In the genomic region with DNA sequence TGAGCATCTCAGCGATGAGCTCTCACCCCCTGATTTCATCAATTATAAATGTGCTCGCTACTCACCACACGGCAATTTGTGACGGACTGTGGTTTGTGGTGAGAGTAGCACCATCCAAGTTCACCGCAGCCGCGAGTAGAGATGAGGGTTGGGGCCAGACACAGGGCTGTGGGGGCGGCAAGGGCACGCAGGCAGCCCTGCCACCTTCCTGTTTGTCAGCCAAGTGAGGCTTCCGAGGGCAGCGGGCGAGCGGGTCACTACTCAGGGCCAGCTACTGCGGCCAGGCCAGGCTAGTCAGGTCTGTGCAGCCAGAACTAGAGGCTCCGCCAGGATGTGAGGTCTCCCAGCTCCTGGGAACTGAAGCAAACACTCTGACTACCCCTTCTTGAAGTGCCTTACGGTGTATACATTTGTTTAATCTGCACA, we compare ENCODE assay signal across 8 cellular contexts. TPM values are rescaled to one million over a fixed set of nuclear protein-coding genes. Genes with fewer than 3 reads are reported as not detected.
DNase-seq lines count a peak whose midpoint lies in the region; ATAC-seq, FAIRE-seq and TF ChIP-seq lines count a peak whose summit lies in the region.

No MANE protein-coding gene starts in this region.

- no peaks in the 10 kb centered on the region for H3K36me3 ChIP-seq in GM12878 (ENCODE audit: control insufficient read depth in 2 of 2, insufficient read depth in 2 of 2, low read length in 1 of 2)
- H3K36me3 ChIP-seq in left ventricle myocardium inferior: no peaks in the 10 kb centered on the region

- H3K4me3 ChIP-seq in GM12878: no peak overlapping the region
- no peak overlapping the region for H3K4me3 ChIP-seq in left ventricle myocardium inferior

- peak; percentile 70 for FAIRE-seq in GM12878 (lab: Jason Lieb, UNC)

- CTCF ChIA-PET in GM12878 (lab: Yijun Ruan, JAX): interaction anchor here (0.6 to 13.6 kb wide), 6 partner anchors 9 to 125 kb away, joined by 3 to 515 read pairs (median 6); a partner anchor contains a TSS

- DNase-seq in NOMO-1 treated with dmso at 0.1 percent for 144 hours (lab: John Stamatoyannopoulos, UW; ENCODE audit: unreplicated experiment) (peak; percentile 91), GM12878 (ENCODE audit: low read depth, low spot score) (peak; percentile 45), mucosa of gallbladder (ENCODE audit: low spot score) (no peak), NCI-H2196 (lab: John Stamatoyannopoulos, UW; ENCODE audit: unreplicated experiment) (no peak), left ventricle myocardium inferior (no peak), NCI-H2171 (lab: John Stamatoyannopoulos, UW) (no peak)
- DNase-seq in stimulated activated CD8-positive, alpha-beta memory T cell treated with anti-CD3 and anti-CD28 coated beads, Interleukin-15, amount 100 ng/mL, for 4 hours (ENCODE audit: low read depth in 2 of 2): peak; percentile 19 to 37

- no peak overlapping the region for H2AFZ ChIP-seq in GM12878 (ENCODE audit: control insufficient read depth, low read depth, low read length)

- H3K4me1 ChIP-seq in GM12878 (ENCODE audit: control insufficient read depth, insufficient read depth, low read length) (peaks cover 8% of the 10 kb centered on the region), left ventricle myocardium inferior (peaks cover 13% of the 10 kb centered on the region)

- BruUV-seq in GM12878 (replicated peaks; lab: Mats Ljungman, UMichigan): no TSS peak

- H4K20me1 ChIP-seq in GM12878 (ENCODE audit: control insufficient read depth, insufficient read depth): no peaks in the 10 kb centered on the region

- ATAC-seq in GM18909 (IDR thresholded peaks at IDR 0.05; ENCODE audit: poor library complexity, unreplicated experiment) (peak; percentile 70), GM12878 (peak; percentile 97)

- H3K27me3 ChIP-seq in GM12878 (replicated peaks in 1 of 2; ENCODE audit: control insufficient read depth in 2 of 2, insufficient read depth in 2 of 2, low read length in 1 of 2) (peaks cover 0 to 2% of the 10 kb centered on the region in 2 experiments; a peak in 1 of 4 replicates), left ventricle myocardium inferior (ENCODE audit: low read depth) (peaks cover 11% of the 10 kb centered on the region)

- in situ Hi-C loops in GM12878 (cut with MboI): no loop called here

- TF ChIP-seq CTCF in GM12878 (IDR thresholded peaks at IDR 0.05 in 2 of 3, conservative IDR thresholded peaks at IDR 0.05 in 1 of 3; ENCODE audit: control insufficient read depth in 2 of 3, extremely low read depth in 1 of 3, insufficient read depth in 1 of 3, low read depth in 3 of 3, low read length in 3 of 3) (no peak), left ventricle myocardium inferior (IDR thresholded peaks at IDR 0.05; ENCODE audit: borderline replicate concordance) (no peak)

- RAD21 ChIA-PET in GM12878 (lab: Charles Lee; ENCODE audit: unreplicated experiment): interaction anchor here (0.6 to 10.6 kb wide), 6 partner anchors 10 to 155 kb away, joined by 3 to 171 read pairs (median 4); a partner anchor contains a TSS

- peak; percentile 72 to 76; a peak in 3 of 4 replicates for TF ChIP-seq EP300 in GM12878 (IDR thresholded peaks at IDR 0.05; ENCODE audit: borderline replicate concordance in 1 of 2, control insufficient read depth in 1 of 2, low read depth in 2 of 2, low read length in 2 of 2)

- no peak overlapping the region; the same call in 1 of the 2 replicates for H3K9ac ChIP-seq in GM12878 (ENCODE audit: control insufficient read depth, insufficient read depth, low read length)

- intact Hi-C loops in GM12878 (cut with micrococcal nuclease; ENCODE audit: unreplicated experiment) (no loop called here), left ventricle myocardium inferior (cut with micrococcal nuclease) (no loop called here)

- no peaks in the 10 kb centered on the region; the same call in 2 of the 3 replicates for H3K9me3 ChIP-seq in GM12878 (replicated peaks; ENCODE audit: control insufficient read depth, insufficient read depth, low read length)
- H3K9me3 ChIP-seq in left ventricle myocardium inferior (replicated peaks): no peaks in the 10 kb centered on the region

- 2% methylated on average over 16 of the region's 16 CpGs for WGBS in GM12878 (ENCODE audit: insufficient coverage, insufficient replicate concordance, low lambda C conversion rate, missing lambda C conversion rate)

- no peak overlapping the region for H3K27ac ChIP-seq in GM12878 (ENCODE audit: control insufficient read depth, insufficient read depth)
- H3K27ac ChIP-seq in left ventricle myocardium inferior (replicated peaks): no peak overlapping the region

- POLR2A ChIA-PET in GM12878 (lab: Charles Lee): interaction anchor here (0.6 kb wide), 1 partner anchor 276 kb away, joined by 3 read pairs; no protein-coding TSS in a partner anchor

- SMC1A ChIA-PET in GM12878 (lab: Charles Lee; ENCODE audit: uncharacterized antibody, unreplicated experiment): interaction anchor here (0.6 to 12.4 kb wide), 7 partner anchors 9 to 203 kb away, joined by 3 to 171 read pairs (median 5); a partner anchor contains a TSS

- TF ChIP-seq RAD21 in GM12878 (IDR thresholded peaks at IDR 0.05; ENCODE audit: insufficient read depth, low read depth, low read length): no peak

- no peak for TF ChIP-seq POLR2A in GM12878 (IDR thresholded peaks at IDR 0.05; ENCODE audit: low read depth, low read length)

- peak overlapping the region; percentile 72 for H3K4me2 ChIP-seq in GM12878 (ENCODE audit: control insufficient read depth, insufficient read depth)

- H3K79me2 ChIP-seq in GM12878 (ENCODE audit: control insufficient read depth, insufficient read depth, low read length): no peaks in the 10 kb centered on the region

TF ChIP-seq in GM12878, 131 proteins besides CTCF, POLR2A, EP300 and RAD21 (continues in another document):
- TF ChIP-seq RUNX3 (IDR thresholded peaks at IDR 0.05; ENCODE audit: low read length) (peak; percentile 94), MEF2A (IDR thresholded peaks at IDR 0.05; ENCODE audit: insufficient read depth, low read depth, low read length) (no peak), IKZF2 (IDR thresholded peaks at IDR 0.05) (peak; percentile 60 to 83)
- TF ChIP-seq, protein P1, sequence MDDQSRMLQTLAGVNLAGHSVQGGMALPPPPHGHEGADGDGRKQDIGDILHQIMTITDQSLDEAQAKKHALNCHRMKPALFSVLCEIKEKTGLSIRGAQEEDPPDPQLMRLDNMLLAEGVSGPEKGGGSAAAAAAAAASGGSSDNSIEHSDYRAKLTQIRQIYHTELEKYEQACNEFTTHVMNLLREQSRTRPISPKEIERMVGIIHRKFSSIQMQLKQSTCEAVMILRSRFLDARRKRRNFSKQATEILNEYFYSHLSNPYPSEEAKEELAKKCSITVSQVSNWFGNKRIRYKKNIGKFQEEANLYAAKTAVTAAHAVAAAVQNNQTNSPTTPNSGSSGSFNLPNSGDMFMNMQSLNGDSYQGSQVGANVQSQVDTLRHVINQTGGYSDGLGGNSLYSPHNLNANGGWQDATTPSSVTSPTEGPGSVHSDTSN (IDR thresholded peaks at IDR 0.05; ENCODE audit: insufficient replicate concordance, low read depth, low read length): no peak
- TF ChIP-seq, protein P2, sequence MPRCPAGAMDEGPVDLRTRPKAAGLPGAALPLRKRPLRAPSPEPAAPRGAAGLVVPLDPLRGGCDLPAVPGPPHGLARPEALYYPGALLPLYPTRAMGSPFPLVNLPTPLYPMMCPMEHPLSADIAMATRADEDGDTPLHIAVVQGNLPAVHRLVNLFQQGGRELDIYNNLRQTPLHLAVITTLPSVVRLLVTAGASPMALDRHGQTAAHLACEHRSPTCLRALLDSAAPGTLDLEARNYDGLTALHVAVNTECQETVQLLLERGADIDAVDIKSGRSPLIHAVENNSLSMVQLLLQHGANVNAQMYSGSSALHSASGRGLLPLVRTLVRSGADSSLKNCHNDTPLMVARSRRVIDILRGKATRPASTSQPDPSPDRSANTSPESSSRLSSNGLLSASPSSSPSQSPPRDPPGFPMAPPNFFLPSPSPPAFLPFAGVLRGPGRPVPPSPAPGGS (IDR thresholded peaks at IDR 0.05; ENCODE audit: borderline replicate concordance, insufficient read depth, low read depth, low read length, poor library complexity, severe bottlenecking): no peak

RNA-seq across cellular contexts. Expression of a gene that starts 39.6 kb away (rescaled TPM):
- total RNA-seq in GM12878 (2013; cell fraction: nucleolus; rRNA removed): 6.1 and 6.4 TPM in 2 replicates
- total RNA-seq in GM12878 (2014; rRNA removed) (0.34 and 0.60 TPM in 2 replicates), GM12878 (2014; rRNA removed; fragmentation: Illumina TruSeq; extraction: Trizol) (0.37 and 0.85 TPM in 2 replicates), GM12878 (2021) (0.46 and 0.53 TPM in 2 replicates), mucosa of gallbladder (5.0 TPM), left ventricle myocardium inferior (8.4 TPM)
- 0.70 TPM for polyA plus RNA-seq in GM12878 (2011; ENCODE audit: low read depth)
- polyA plus RNA-seq in GM12878 (2011; rRNA removed) (7.5 and 9.4 TPM in 2 replicates), GM12878 (2014; fragmentation: Illumina TruSeq; extraction: Trizol) (0.63 and 1.1 TPM in 2 replicates), GM12878 (2014; fragmentation: Nextera tagmentation; extraction: Ambion mirVana) (under 1 TPM; 0.19 to 0.24 TPM), GM12878 (2014; rRNA removed) (0.44 and 0.45 TPM in 2 replicates), GM12878 (2016; fragmentation: Nextera tagmentation; extraction: Ambion mirVana) (under 1 TPM; 0.25 to 0.72 TPM)
- polyA plus RNA-seq in GM12878 (2011; cell fraction: cytosol; rRNA removed): 10.4 TPM in 2 replicates
- polyA plus RNA-seq in GM12878 (2011; cell fraction: nucleus; rRNA removed): 4.8 and 5.3 TPM in 2 replicates
- polyA plus RNA-seq in GM12878 (2012): 0.99 and 1.8 TPM in 2 replicates
- 4.9 and 8.7 TPM in 2 replicates for polyA minus RNA-seq in GM12878 (2011; rRNA and poly(A)+ RNA removed)
- 3.6 and 5.6 TPM in 2 replicates for polyA minus RNA-seq in GM12878 (2011; cell fraction: cytosol; rRNA and poly(A)+ RNA removed)
- 5.8 and 6.8 TPM in 2 replicates for polyA minus RNA-seq in GM12878 (2011; cell fraction: nucleus; rRNA and poly(A)+ RNA removed)

RNA-seq across cellular contexts. Expression of a gene that starts 57.3 kb away (rescaled TPM):
- total RNA-seq in GM12878 (2013; cell fraction: nucleolus; rRNA removed): not detected in 2 replicates
- total RNA-seq in GM12878 (2014; rRNA removed) (not detected in 2 replicates), GM12878 (2014; rRNA removed; fragmentation: Illumina TruSeq; extraction: Trizol) (not detected in 2 replicates), GM12878 (2021) (not detected in 2 replicates), mucosa of gallbladder (not detected), left ventricle myocardium inferior (0.14 TPM)
- not detected for polyA plus RNA-seq in GM12878 (2011; ENCODE audit: low read depth)
- polyA plus RNA-seq in GM12878 (2011; rRNA removed) (not detected in 2 replicates), GM12878 (2014; fragmentation: Illumina TruSeq; extraction: Trizol) (not detected in 2 replicates), GM12878 (2014; fragmentation: Nextera tagmentation; extraction: Ambion mirVana) (not detected), GM12878 (2014; rRNA removed) (not detected in 2 replicates), GM12878 (2016; fragmentation: Nextera tagmentation; extraction: Ambion mirVana) (not detected)
- not detected in 2 replicates for polyA plus RNA-seq in GM12878 (2011; cell fraction: cytosol; rRNA removed)
- not detected in 2 replicates for polyA plus RNA-seq in GM12878 (2011; cell fraction: nucleus; rRNA removed)
- polyA plus RNA-seq in GM12878 (2012): not detected in 2 replicates
- polyA minus RNA-seq in GM12878 (2011; rRNA and poly(A)+ RNA removed): not detected in 2 replicates
- polyA minus RNA-seq in GM12878 (2011; cell fraction: cytosol; rRNA and poly(A)+ RNA removed): not detected in 2 replicates
- not detected in 2 replicates for polyA minus RNA-seq in GM12878 (2011; cell fraction: nucleus; rRNA and poly(A)+ RNA removed)

Comparison
In these comparisons a context has a peak if more than half of its experiments do, and no peak if none do; other contexts are left out.
1. DNase-seq: peak in NOMO-1 treated with dmso at 0.1 percent for 144 hours (single experiment), GM12878 (single experiment) and stimulated activated CD8-positive, alpha-beta memory T cell treated with anti-CD3 and anti-CD28 coated beads, Interleukin-15, amount 100 ng/mL, for 4 hours (2 of 2); none in mucosa of gallbladder (single experiment), NCI-H2196 (single experiment), left ventricle myocardium inferior (single experiment) and NCI-H2171 (single experiment).